In the genomic region with DNA sequence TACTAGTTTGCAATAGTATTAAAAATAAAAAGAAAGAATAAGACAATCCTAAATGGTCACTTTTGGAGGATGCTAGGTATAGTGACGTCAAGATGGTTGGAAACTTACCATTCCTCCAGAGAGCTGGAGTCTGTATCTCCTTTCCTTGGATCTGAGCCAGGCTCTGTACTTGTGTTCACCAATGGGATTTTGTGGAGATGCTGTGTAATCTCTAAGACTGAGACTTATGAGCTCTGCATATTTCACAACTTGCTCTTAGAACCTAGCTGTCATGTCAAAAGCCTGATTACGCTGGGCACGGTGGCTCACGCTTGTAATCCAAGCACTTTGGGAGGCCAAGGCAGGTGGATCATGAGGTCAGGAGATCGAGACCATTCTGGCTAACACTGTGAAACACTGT, we compare ENCODE assay signal across 14 cellular contexts.
"Had no signal": no experiment of that assay in that cellular context is flagged by ENCODE, and none has a peak within 500 bp of the region (broad histone marks: within the 10 kb centered on the region; RNA-seq: fewer than 3 reads in every experiment).

No MANE protein-coding gene starts in this region.

- H3K27ac ChIP-seq: HL-60, RWPE1 had no signal

- DNase-seq: KBM-7, NCI-H1092 treated with DMSO at 0.1 percent for 48 hours, NCI-H1436, NCI-H187 treated with DMSO at 0.1 percent for 48 hours, NCI-H2029 treated with DMSO at 0.1 percent for 48 hours, NCI-H2171 treated with DMSO at 0.1 percent for 48 hours, NCI-H345, NCI-H446 treated with DMSO at 0.1 percent for 48 hours, NCI-H510A treated with DMSO at 0.1 percent for 48 hours, NCI-H526, SHP77, SK-N-SH had no signal

- H3K9ac ChIP-seq: SK-N-SH had no signal

- H3K9me3 ChIP-seq: SK-N-SH had no signal

- H3K4me2 ChIP-seq: SK-N-SH had no signal
